25 cellular contexts compared by ENCODE assay signal in the genomic region with DNA sequence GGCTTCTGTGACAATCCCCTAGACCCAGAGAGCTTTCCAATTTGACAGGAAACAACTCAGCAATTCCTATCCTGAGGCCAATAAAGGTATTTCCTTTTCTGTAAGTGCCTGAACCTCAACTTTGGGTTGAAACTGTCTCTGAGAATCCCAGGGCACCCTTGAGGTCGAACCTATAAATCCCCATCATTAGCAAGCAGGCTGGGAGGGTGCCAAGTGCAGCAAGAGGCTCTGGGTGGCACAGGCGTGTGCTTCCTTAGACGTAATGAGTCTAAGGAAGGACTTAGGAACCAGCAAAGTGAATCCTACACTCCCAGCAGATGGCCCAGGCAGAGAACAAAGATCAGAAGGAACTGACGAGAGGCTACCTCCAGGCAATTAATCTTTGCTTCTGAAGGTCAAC.
DNase-seq lines count a peak whose midpoint lies in the region; ATAC-seq and TF ChIP-seq lines count a peak whose summit lies in the region.
"Had no signal": no experiment of that assay in that cellular context is flagged by ENCODE, and none has a peak within 500 bp of the region (broad histone marks: within the 10 kb centered on the region; RNA-seq: fewer than 3 reads in every experiment).

No MANE protein-coding gene starts in this region.

- H3K27ac ChIP-seq in WERI-Rb-1: no peak overlapping the region
- H3K27ac ChIP-seq: coronary artery, foreskin keratinocyte, suprapubic skin had no signal

- no peaks in the 10 kb centered on the region; the same call in 1 of the 2 replicates for H3K27me3 Mint-ChIP-seq in HFFc6 (ENCODE audit: insufficient read depth)
- no peaks in the 10 kb centered on the region for H3K27me3 Mint-ChIP-seq in Caco-2 (ENCODE audit: insufficient read depth, unreplicated experiment)

- no peaks in the 10 kb centered on the region for H3K9me3 ChIP-seq in WERI-Rb-1 (ENCODE audit: severe bottlenecking)
- no peaks in the 10 kb centered on the region for H3K9me3 ChIP-seq in Caco-2
- H3K9me3 ChIP-seq: suprapubic skin had no signal

- H3K27me3 ChIP-seq in WERI-Rb-1 (ENCODE audit: insufficient read depth, low read depth, severe bottlenecking): no peaks in the 10 kb centered on the region
- no peaks in the 10 kb centered on the region; the same call in 1 of the 2 replicates for H3K27me3 ChIP-seq in Caco-2 (replicated peaks; ENCODE audit: control insufficient read depth, insufficient read depth, low read length)
- H3K27me3 ChIP-seq: foreskin keratinocyte, suprapubic skin had no signal

- intact Hi-C loops in left colon (cut with DNase I, micrococcal nuclease): no loop called here
- intact Hi-C loops in Caco-2 (cut with micrococcal nuclease; ENCODE audit: unreplicated experiment): no loop called here

- H3K27ac Mint-ChIP-seq in HFFc6: peak overlapping the region; percentile 96
- no peak overlapping the region for H3K27ac Mint-ChIP-seq in Caco-2 (ENCODE audit: unreplicated experiment)
- H3K27ac Mint-ChIP-seq: activated CD4-positive, alpha-beta memory T cell treated with anti-CD3 and anti-CD28 coated beads for 36 hours; activated naive CD4-positive, alpha-beta T cell treated with anti-CD3 and anti-CD28 coated beads for 36 hours had no signal

- TF ChIP-seq CTCF in HFFc6 (IDR thresholded peaks at IDR 0.05): no peak
- TF ChIP-seq CTCF in WERI-Rb-1 (IDR thresholded peaks at IDR 0.05; ENCODE audit: low read depth, low read length): no peak
- no peak for TF ChIP-seq CTCF in retinal pigment epithelial cell (conservative IDR thresholded peaks at IDR 0.05; ENCODE audit: low read depth, low read length)
- no peak for TF ChIP-seq CTCF in Caco-2 (IDR thresholded peaks at IDR 0.05; ENCODE audit: insufficient read depth in 1 of 2, low read depth in 1 of 2, low read length in 1 of 2, severe bottlenecking in 1 of 2, unreplicated experiment in 1 of 2)

- POLR2A ChIA-PET in Caco-2 (lab: Charles Lee): no interaction called here

- H3K36me3 ChIP-seq in WERI-Rb-1: no peaks in the 10 kb centered on the region
- H3K36me3 ChIP-seq in Caco-2 (ENCODE audit: control insufficient read depth, insufficient read depth, low read length): no peaks in the 10 kb centered on the region
- H3K36me3 ChIP-seq: suprapubic skin had no signal

- H3K36me3 Mint-ChIP-seq in HFFc6 (ENCODE audit: low read depth) (peaks cover 4% of the 10 kb centered on the region; the same call in 1 of the 2 replicates), Caco-2 (ENCODE audit: insufficient read depth, unreplicated experiment) (no peaks in the 10 kb centered on the region)
- H3K36me3 Mint-ChIP-seq: activated CD4-positive, alpha-beta memory T cell treated with anti-CD3 and anti-CD28 coated beads for 36 hours had no signal

- ATAC-seq in left colon: peak; percentile 88
- ATAC-seq: foreskin keratinocyte had no signal

- peaks cover 49% of the 10 kb centered on the region for H3K4me1 Mint-ChIP-seq in HFFc6 (ENCODE audit: low read depth)
- peaks cover 7% of the 10 kb centered on the region for H3K4me1 Mint-ChIP-seq in Caco-2 (ENCODE audit: low read depth, unreplicated experiment)

- no TSS peak for BruUV-seq in Caco-2 (replicated peaks; lab: Mats Ljungman, UMichigan)

- CTCF ChIA-PET in Caco-2 (lab: Charles Lee): interaction anchor here (2.1 to 2.2 kb wide), 2 partner anchors 11 to 162 kb away, joined by 6 to 8 read pairs; no protein-coding TSS in a partner anchor

- DNase-seq in HFFc6: no peak
- peak; percentile 39 for DNase-seq in WERI-Rb-1
- DNase-seq in left colon: peak; percentile 76 to 79
- peak; percentile 78 for DNase-seq in retinal pigment epithelial cell (ENCODE audit: low read depth)
- DNase-seq in NCI-H2029 (lab: John Stamatoyannopoulos, UW): no peak
- DNase-seq in Caco-2: no peak
- DNase-seq in NCI-H226: no peak
- no peak for DNase-seq in activated CD4-positive, CD25-positive, alpha-beta regulatory T cell (lab: John Stamatoyannopoulos, UW)
- DNase-seq: activated CD4-positive, alpha-beta memory T cell treated with anti-CD3 and anti-CD28 coated beads for 36 hours; activated naive CD4-positive, alpha-beta T cell treated with anti-CD3 and anti-CD28 coated beads for 36 hours; activated T-cell treated with anti-CD3 and anti-CD28 coated beads, Interleukin-2, amount 50 U/mL, for 1 hour; COR-L47; foreskin keratinocyte; KG1; kidney glomerular epithelial cell; midbrain; NCI-H1048; NCI-H2081; nucleus accumbens; retina; SHP77; stimulated activated CD4-positive, alpha-beta T cell treated with anti-CD3 and anti-CD28 coated beads, Interleukin-15, amount 100 ng/mL, for 24 hours; T-helper 1 cell had no signal

- H3K4me1 ChIP-seq in Caco-2: no peaks in the 10 kb centered on the region
- H3K4me1 ChIP-seq: suprapubic skin had no signal

- H3K4me3 ChIP-seq in WERI-Rb-1 (ENCODE audit: low read depth, low read length): no peak overlapping the region
- no peak overlapping the region for H3K4me3 ChIP-seq in retinal pigment epithelial cell (ENCODE audit: low read length)
- H3K4me3 ChIP-seq in Caco-2 (ENCODE audit: low read depth, low read length): no peak overlapping the region
- H3K4me3 ChIP-seq: coronary artery, suprapubic skin had no signal

- no peak overlapping the region for H3K4me3 Mint-ChIP-seq in HFFc6
- H3K4me3 Mint-ChIP-seq in Caco-2 (ENCODE audit: unreplicated experiment): no peak overlapping the region
- H3K4me3 Mint-ChIP-seq: activated CD4-positive, alpha-beta memory T cell treated with anti-CD3 and anti-CD28 coated beads for 36 hours; activated naive CD4-positive, alpha-beta T cell treated with anti-CD3 and anti-CD28 coated beads for 36 hours had no signal

- H3K9me3 Mint-ChIP-seq in HFFc6 (no peaks in the 10 kb centered on the region), Caco-2 (ENCODE audit: unreplicated experiment) (no peaks in the 10 kb centered on the region)
- H3K9me3 Mint-ChIP-seq: activated CD4-positive, alpha-beta memory T cell treated with anti-CD3 and anti-CD28 coated beads for 36 hours; activated naive CD4-positive, alpha-beta T cell treated with anti-CD3 and anti-CD28 coated beads for 36 hours had no signal

Comparison
In these comparisons a context has a peak if more than half of its experiments do, and no peak if none do; other contexts are left out.
1. DNase-seq: peak in WERI-Rb-1 (single experiment), left colon (2 of 2) and retinal pigment epithelial cell (single experiment); none in HFFc6 (single experiment), NCI-H2029 (single experiment), Caco-2 (0 of 2), NCI-H226 (single experiment) and activated CD4-positive, CD25-positive, alpha-beta regulatory T cell (0 of 4).